In the genomic region with DNA sequence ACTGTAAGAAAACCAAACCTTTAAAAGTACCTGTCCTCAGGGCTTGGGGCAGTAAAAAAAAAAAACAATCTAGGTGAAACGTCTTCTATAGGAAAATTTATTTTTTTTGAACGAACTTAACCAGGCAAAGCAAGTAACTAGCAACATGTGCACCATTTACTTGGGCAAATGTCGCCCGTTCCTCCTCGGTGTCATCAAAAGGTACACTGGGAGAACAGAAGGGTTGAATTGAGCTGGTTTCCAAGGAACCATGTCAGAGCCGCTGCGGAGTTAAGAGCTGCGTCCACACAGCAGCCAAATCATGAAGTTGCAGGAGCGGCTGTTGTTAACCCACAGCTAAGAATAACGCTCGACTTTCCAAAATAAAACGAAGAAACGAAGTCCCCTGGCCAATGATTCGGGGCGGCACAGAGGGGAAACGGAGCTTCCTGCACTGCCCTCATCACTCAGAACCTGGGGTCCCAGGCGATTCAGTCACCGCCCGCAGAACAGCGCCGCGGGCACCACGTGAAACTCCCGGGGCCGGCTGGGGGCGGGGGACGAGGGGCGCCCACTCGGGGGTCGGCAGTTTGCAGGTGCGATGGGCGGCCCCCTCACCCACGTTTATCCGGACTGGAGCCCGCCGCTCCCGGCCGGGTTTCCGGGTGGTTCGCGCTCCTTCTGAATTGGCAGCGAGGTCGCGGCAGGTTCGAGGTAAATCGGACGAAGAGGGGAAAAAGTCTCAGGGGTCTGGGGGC, we compare ENCODE assay signal across 8 cellular contexts. TPM values are rescaled to one million over a fixed set of nuclear protein-coding genes. Genes with fewer than 3 reads are reported as not detected.
A peak's percentile ranks its signal among the peaks of the same experiment; 100 is the strongest.
DNase-seq lines count a peak whose midpoint lies in the region; ATAC-seq and TF ChIP-seq lines count a peak whose summit lies in the region.
"Not testable (repeated sequence)": the region's sequence is repeated elsewhere in the genome, so short reads cannot be mapped to it uniquely, and the experiment has no call there.

No MANE protein-coding gene starts in this region.

- H3K4me2 ChIP-seq in hepatocyte: peak overlapping the region; percentile 76

- peak overlapping the region; percentile 98 for H3K27ac ChIP-seq in hepatocyte

- intact Hi-C loops in CD14-positive monocyte (cut with micrococcal nuclease): not testable (repeated sequence)

- TF ChIP-seq CTCF in CD14-positive monocyte (IDR thresholded peaks at IDR 0.05); cardiac fibroblast (IDR thresholded peaks at IDR 0.05; ENCODE audit: low read depth, low read length); hepatocyte (IDR thresholded peaks at IDR 0.05; ENCODE audit: poor library complexity): not testable (repeated sequence)

- POLR2A ChIA-PET in activated CD8-positive, alpha-beta T cell treated with anti-CD3 and anti-CD28 coated beads, Interleukin-2, amount 10 ng/mL, durations not matched to agents 7 days and 5 days (lab: Charles Lee): not testable (repeated sequence)

- H3K27me3 ChIP-seq in hepatocyte; neuron (ENCODE audit: insufficient read depth, low read length): not testable (repeated sequence)

- H3K27me3 Mint-ChIP-seq in CD14-positive monocyte (ENCODE audit: low read depth in 3 of 3); activated CD8-positive, alpha-beta T cell treated with anti-CD3 and anti-CD28 coated beads, Interleukin-2, amount 10 ng/mL, durations not matched to agents 7 days and 5 days (ENCODE audit: low read depth): not testable (repeated sequence)

- H3K9me3 ChIP-seq in hepatocyte (ENCODE audit: low read depth); neuron (ENCODE audit: low read length): not testable (repeated sequence)

- H3K36me3 ChIP-seq in hepatocyte (replicated peaks; ENCODE audit: insufficient read depth, low read depth); neuron (ENCODE audit: insufficient read depth, low read length): not testable (repeated sequence)

- H3K4me1 ChIP-seq in hepatocyte (ENCODE audit: insufficient read depth); neuron (ENCODE audit: insufficient read depth, low read length): not testable (repeated sequence)

- CTCF ChIA-PET in activated CD8-positive, alpha-beta T cell treated with anti-CD3 and anti-CD28 coated beads, Interleukin-2, amount 10 ng/mL, durations not matched to agents 7 days and 5 days (lab: Charles Lee): not testable (repeated sequence)

- ATAC-seq in GM21619 (IDR thresholded peaks at IDR 0.05; ENCODE audit: unreplicated experiment): peak; percentile 17
- not testable (repeated sequence) for ATAC-seq in activated CD8-positive, alpha-beta T cell treated with anti-CD3 and anti-CD28 coated beads, Interleukin-2, amount 10 ng/mL, durations not matched to agents 7 days and 5 days

- H3K9me3 Mint-ChIP-seq in CD14-positive monocyte; activated CD8-positive, alpha-beta T cell treated with anti-CD3 and anti-CD28 coated beads, Interleukin-2, amount 10 ng/mL, durations not matched to agents 7 days and 5 days (ENCODE audit: insufficient read depth): not testable (repeated sequence)

- H3K27ac Mint-ChIP-seq in CD14-positive monocyte: peak overlapping the region in 5 of 7 donors; percentile 14 to 54 (median 46)
- peak overlapping the region; percentile 74 for H3K27ac Mint-ChIP-seq in activated CD8-positive, alpha-beta T cell treated with anti-CD3 and anti-CD28 coated beads, Interleukin-2, amount 10 ng/mL, durations not matched to agents 7 days and 5 days

- peak overlapping the region; percentile 85 to 88 for H3K4me3 Mint-ChIP-seq in CD14-positive monocyte
- peak overlapping the region; percentile 86 for H3K4me3 Mint-ChIP-seq in activated CD8-positive, alpha-beta T cell treated with anti-CD3 and anti-CD28 coated beads, Interleukin-2, amount 10 ng/mL, durations not matched to agents 7 days and 5 days

- H3K36me3 Mint-ChIP-seq in CD14-positive monocyte; activated CD8-positive, alpha-beta T cell treated with anti-CD3 and anti-CD28 coated beads, Interleukin-2, amount 10 ng/mL, durations not matched to agents 7 days and 5 days (ENCODE audit: low read depth): not testable (repeated sequence)

- 1% methylated on average over 19 of the region's 47 CpGs for WGBS in hepatocyte (ENCODE audit: low lambda C conversion rate, missing lambda C conversion rate)

- H2AFZ ChIP-seq in hepatocyte; neuron (ENCODE audit: low read depth, low read length): not testable (repeated sequence)

- H3K4me1 Mint-ChIP-seq in CD14-positive monocyte: peaks cover 11% of the 10 kb centered on the region
- H3K4me1 Mint-ChIP-seq in activated CD8-positive, alpha-beta T cell treated with anti-CD3 and anti-CD28 coated beads, Interleukin-2, amount 10 ng/mL, durations not matched to agents 7 days and 5 days (ENCODE audit: low read depth): peaks cover 16% of the 10 kb centered on the region

- H3K79me2 ChIP-seq in hepatocyte: peaks cover 16% of the 10 kb centered on the region

- peaks cover 14% of the 10 kb centered on the region for H4K20me1 ChIP-seq in hepatocyte (ENCODE audit: insufficient read depth, poor library complexity, severe bottlenecking)

- H3K9me2 ChIP-seq in hepatocyte (replicated peaks; ENCODE audit: insufficient read depth): not testable (repeated sequence)

- H3K4me3 ChIP-seq in cardiac fibroblast (replicated peaks in 1 of 2; ENCODE audit: low read depth in 2 of 2, low read length in 2 of 2) (peak overlapping the region; percentile 53 to 58), hepatocyte (peak overlapping the region; percentile 38), neuron (ENCODE audit: low read length) (peak overlapping the region; percentile 79)

- DNase-seq in CD14-positive monocyte (ENCODE audit: low spot score); cardiac fibroblast (ENCODE audit: low read depth in 2 of 2): not testable (repeated sequence)
- DNase-seq in NAMALWA (ENCODE audit: low spot score): peak; percentile 32
- DNase-seq in activated CD8-positive, alpha-beta T cell treated with anti-CD3 and anti-CD28 coated beads, Interleukin-2, amount 10 ng/mL, durations not matched to agents 7 days and 5 days: peak; percentile 54
- peak; percentile 11 for DNase-seq in hepatocyte (ENCODE audit: low spot score)
- DNase-seq in stimulated activated CD8-positive, alpha-beta memory T cell treated with anti-CD3 and anti-CD28 coated beads, Interleukin-7, amount 100 ng/mL, for 48 hours (ENCODE audit: extremely low read depth in 1 of 2, low read depth in 1 of 2): peak; percentile 6 to 19

RNA-seq across cellular contexts. Expression of a gene that starts 53.6 kb away (rescaled TPM):
- polyA plus RNA-seq in CD14-positive monocyte (under 1 TPM in 1 of 2 donors, not detected in 1; 0.42 TPM), hepatocyte (7.4 and 9.8 TPM in 2 replicates)
- total RNA-seq in activated CD8-positive, alpha-beta T cell treated with anti-CD3 and anti-CD28 coated beads, Interleukin-2, amount 10 ng/mL, durations not matched to agents 7 days and 5 days: 1 to 10 TPM; 2.0 to 3.7 TPM
- total RNA-seq in hepatocyte: 4.4 and 6.6 TPM in 2 replicates
